ENCODE assay signal across 11 cellular contexts in genomic region chr1:66262233-66262632, GRCh38.
DNase-seq lines count a peak whose midpoint lies in the region; ATAC-seq and TF ChIP-seq lines count a peak whose summit lies in the region.
"Had no signal": no experiment of that assay in that cellular context is flagged by ENCODE, and none has a peak within 500 bp of the region (broad histone marks: within the 10 kb centered on the region; RNA-seq: fewer than 3 reads in every experiment).

No MANE protein-coding gene starts in this region.

- peak overlapping the region; percentile 37 for H3K27ac ChIP-seq in 22Rv1
- H3K27ac ChIP-seq in right cardiac atrium (ENCODE audit: low read length): no peak overlapping the region

- no peak for TF ChIP-seq CTCF in 22Rv1 (IDR thresholded peaks at IDR 0.05)

- H3K4me3 ChIP-seq in right cardiac atrium (ENCODE audit: low read length): no peak overlapping the region

- WGBS in right cardiac atrium: 68% methylated on average over 4 of the region's 4 CpGs

- ATAC-seq in right cardiac atrium: peak; percentile 55 to 57
- ATAC-seq in HG02588 (IDR thresholded peaks at IDR 0.05; ENCODE audit: unreplicated experiment): no peak
- no peak for ATAC-seq in HG02852 (IDR thresholded peaks at IDR 0.05; ENCODE audit: unreplicated experiment)
- ATAC-seq: stimulated activated naive CD8-positive, alpha-beta T cell treated with anti-CD3 and anti-CD28 coated beads, Interleukin-15, amount 100 ng/mL, for 72 hours; WTC11 had no signal

- H3K9me3 ChIP-seq in right cardiac atrium (ENCODE audit: control insufficient read depth, low read length): no peaks in the 10 kb centered on the region

- H3K4me1 ChIP-seq in right cardiac atrium (ENCODE audit: control insufficient read depth, insufficient read depth, low read length): peaks cover 3% of the 10 kb centered on the region

- no peaks in the 10 kb centered on the region for H3K27me3 ChIP-seq in right cardiac atrium (ENCODE audit: control insufficient read depth, insufficient read depth)

- DNase-seq in HPDE6-E6E7 (ENCODE audit: extremely low spot score) (peak; percentile 57), astrocyte of the hippocampus (ENCODE audit: low read depth, low spot score) (peak; percentile 74), right cardiac atrium (no peak), NCI-H446 treated with DMSO at 0.1 percent for 48 hours (lab: John Stamatoyannopoulos, UW) (no peak), NCI-H187 (lab: John Stamatoyannopoulos, UW) (no peak)
- DNase-seq: NCI-H146; stimulated activated naive CD8-positive, alpha-beta T cell treated with anti-CD3 and anti-CD28 coated beads, Interleukin-15, amount 100 ng/mL, for 72 hours had no signal

- intact Hi-C loops in right cardiac atrium (cut with DNase I): loop anchor here in 1 of 4 donors (10.0 kb wide), 1 partner anchor 73 kb away; no protein-coding TSS in a partner anchor

Comparison
In these comparisons a context has a peak if more than half of its experiments do, and no peak if none do; other contexts are left out.
1. DNase-seq: peak in HPDE6-E6E7 (single experiment) and astrocyte of the hippocampus (single experiment); none in right cardiac atrium (0 of 3), NCI-H446 treated with DMSO at 0.1 percent for 48 hours (single experiment) and NCI-H187 (0 of 2).
2. ATAC-seq: peak in right cardiac atrium (2 of 2); none in HG02588 (single experiment) and HG02852 (single experiment).